Comparison of ENCODE assay signal across 13 cellular contexts in the genomic region with DNA sequence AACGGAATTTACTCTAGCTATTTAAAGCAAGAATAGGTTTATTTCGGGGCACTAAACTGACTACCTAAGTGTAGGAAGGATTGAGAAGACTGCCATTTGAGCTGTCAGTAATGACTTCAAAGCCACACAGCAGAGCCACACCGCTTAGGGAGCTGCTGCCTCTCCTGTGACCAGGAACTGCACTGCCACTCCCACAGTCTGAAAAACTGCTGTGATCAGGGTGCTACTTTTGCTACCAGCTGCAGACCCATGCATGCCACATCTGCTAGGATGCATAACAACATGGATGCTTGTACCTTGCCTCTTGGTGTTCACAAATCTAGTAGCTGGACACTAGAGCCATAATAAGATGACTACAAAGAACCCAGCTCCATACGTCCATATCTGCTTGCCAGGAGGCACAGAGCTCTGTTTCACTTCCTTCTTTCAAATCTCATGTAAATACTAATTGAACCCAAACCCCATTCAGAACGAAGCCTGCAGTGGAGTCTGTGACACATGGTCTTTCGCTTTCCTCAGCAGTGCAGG. TPM values are rescaled to one million over a fixed set of nuclear protein-coding genes. Genes with fewer than 3 reads are reported as not detected.
A peak's percentile ranks its signal among the peaks of the same experiment; 100 is the strongest.
DNase-seq lines count a peak whose midpoint lies in the region; ATAC-seq and TF ChIP-seq lines count a peak whose summit lies in the region.
"Had no signal": no experiment of that assay in that cellular context is flagged by ENCODE, and none has a peak within 500 bp of the region (broad histone marks: within the 10 kb centered on the region; RNA-seq: fewer than 3 reads in every experiment).

No MANE protein-coding gene starts in this region.

- intact Hi-C loops in adrenal gland (cut with DNase I): no loop called here

- H3K27ac Mint-ChIP-seq in activated CD8-positive, alpha-beta memory T cell treated with anti-CD3 and anti-CD28 coated beads, Interleukin-2, amount 10 ng/mL, durations not matched to agents 7 days and 5 days: no peak overlapping the region
- H3K27ac Mint-ChIP-seq: stimulated activated naive CD8-positive, alpha-beta T cell treated with anti-CD3 and anti-CD28 coated beads, Interleukin-15, amount 100 ng/mL, for 72 hours had no signal

- TF ChIP-seq CTCF in adrenal gland (IDR thresholded peaks at IDR 0.05): no peak

- no peaks in the 10 kb centered on the region for H3K36me3 ChIP-seq in adrenal gland (replicated peaks in 1 of 2)
- H3K36me3 ChIP-seq: esophagus muscularis mucosa, pancreas had no signal

- no peaks in the 10 kb centered on the region for H3K9me3 ChIP-seq in adrenal gland (replicated peaks in 1 of 3)
- H3K9me3 ChIP-seq: esophagus muscularis mucosa, pancreas had no signal

- peaks cover 32% of the 10 kb centered on the region for H3K27me3 Mint-ChIP-seq in activated CD8-positive, alpha-beta memory T cell treated with anti-CD3 and anti-CD28 coated beads, Interleukin-2, amount 10 ng/mL, durations not matched to agents 7 days and 5 days

- ATAC-seq in GM18520 (IDR thresholded peaks at IDR 0.05; ENCODE audit: unreplicated experiment) (peak; percentile 89), GM21786 (IDR thresholded peaks at IDR 0.05; ENCODE audit: unreplicated experiment) (peak; percentile 86), HG03558 (IDR thresholded peaks at IDR 0.05; ENCODE audit: extremely low read depth, unreplicated experiment) (peak; percentile 85)
- ATAC-seq in activated CD8-positive, alpha-beta memory T cell treated with anti-CD3 and anti-CD28 coated beads, Interleukin-2, amount 10 ng/mL, durations not matched to agents 7 days and 5 days: no peak
- no peak for ATAC-seq in activated CD4-positive, CD25-positive, alpha-beta regulatory T cell treated with anti-CD3 and anti-CD28 coated beads, Interleukin-2, amount 50 U/mL, for 24 hours
- ATAC-seq: pancreas; stimulated activated naive CD8-positive, alpha-beta T cell treated with anti-CD3 and anti-CD28 coated beads, Interleukin-15, amount 100 ng/mL, for 72 hours had no signal

- H3K4me3 ChIP-seq in adrenal gland: no peak overlapping the region
- H3K4me3 ChIP-seq: esophagus muscularis mucosa had no signal

- TF ChIP-seq POLR2A in adrenal gland (IDR thresholded peaks at IDR 0.05): no peak

- no peaks in the 10 kb centered on the region for H3K36me3 Mint-ChIP-seq in activated CD8-positive, alpha-beta memory T cell treated with anti-CD3 and anti-CD28 coated beads, Interleukin-2, amount 10 ng/mL, durations not matched to agents 7 days and 5 days

- H3K27me3 ChIP-seq in adrenal gland: no peaks in the 10 kb centered on the region
- H3K27me3 ChIP-seq: pancreas had no signal

- WGBS in adrenal gland, 4 donors: 77 to 84% (median 80%) methylated on average over 6 of the region's 6 CpGs

- peaks cover 8% of the 10 kb centered on the region in 2 donors for H3K4me1 ChIP-seq in adrenal gland (replicated peaks in 1 of 2)

- H3K4me3 Mint-ChIP-seq in activated CD8-positive, alpha-beta memory T cell treated with anti-CD3 and anti-CD28 coated beads, Interleukin-2, amount 10 ng/mL, durations not matched to agents 7 days and 5 days: no peak overlapping the region
- H3K4me3 Mint-ChIP-seq: stimulated activated naive CD8-positive, alpha-beta T cell treated with anti-CD3 and anti-CD28 coated beads, Interleukin-15, amount 100 ng/mL, for 72 hours had no signal

- CTCF ChIA-PET in activated CD8-positive, alpha-beta memory T cell treated with anti-CD3 and anti-CD28 coated beads, Interleukin-2, amount 10 ng/mL, durations not matched to agents 7 days and 5 days (lab: Charles Lee): no interaction called here

- DNase-seq in left kidney (ENCODE audit: low read depth, low spot score) (peak; percentile 27), adrenal gland (no peak)
- DNase-seq in activated CD8-positive, alpha-beta memory T cell treated with anti-CD3 and anti-CD28 coated beads, Interleukin-2, amount 10 ng/mL, durations not matched to agents 7 days and 5 days: no peak
- DNase-seq in activated CD4-positive, alpha-beta T cell treated with anti-CD3 and anti-CD28 coated beads for 1 hour: no peak
- DNase-seq: activated effector memory CD4-positive, alpha-beta T cell treated with Interleukin-2 at 50 U/mL for 16 hours; NCI-H748 treated with DMSO at 0.1 percent for 48 hours; pancreas; stimulated activated naive CD8-positive, alpha-beta T cell treated with anti-CD3 and anti-CD28 coated beads, Interleukin-15, amount 100 ng/mL, for 72 hours had no signal

- no peak overlapping the region for H3K27ac ChIP-seq in adrenal gland
- H3K27ac ChIP-seq: esophagus muscularis mucosa had no signal

- H3K4me1 Mint-ChIP-seq in activated CD8-positive, alpha-beta memory T cell treated with anti-CD3 and anti-CD28 coated beads, Interleukin-2, amount 10 ng/mL, durations not matched to agents 7 days and 5 days: peaks cover 2% of the 10 kb centered on the region
- H3K4me1 Mint-ChIP-seq: stimulated activated naive CD8-positive, alpha-beta T cell treated with anti-CD3 and anti-CD28 coated beads, Interleukin-15, amount 100 ng/mL, for 72 hours had no signal

- H3K9me3 Mint-ChIP-seq in activated CD8-positive, alpha-beta memory T cell treated with anti-CD3 and anti-CD28 coated beads, Interleukin-2, amount 10 ng/mL, durations not matched to agents 7 days and 5 days (ENCODE audit: low read depth): no peaks in the 10 kb centered on the region
- H3K9me3 Mint-ChIP-seq: stimulated activated naive CD8-positive, alpha-beta T cell treated with anti-CD3 and anti-CD28 coated beads, Interleukin-15, amount 100 ng/mL, for 72 hours had no signal

RNA-seq across cellular contexts. Expression of a gene that starts 2.2 kb away (rescaled TPM):
- total RNA-seq in activated CD8-positive, alpha-beta memory T cell treated with anti-CD3 and anti-CD28 coated beads, Interleukin-2, amount 10 ng/mL, durations not matched to agents 7 days and 5 days: under 1 TPM; 0.09 to 0.35 TPM
- 1 to 10 TPM in 6 of 8 donors, under 1 TPM in 2; 0.56 to 6.8 (median 2.2) TPM for total RNA-seq in adrenal gland
- 1 to 10 TPM in 1 of 3 donors, under 1 TPM in 2; 0.32 to 2.3 (median 0.74) TPM for polyA plus RNA-seq in adrenal gland

RNA-seq across cellular contexts. Expression of a gene that starts 52.7 kb away (rescaled TPM):
- not detected for total RNA-seq in activated CD8-positive, alpha-beta memory T cell treated with anti-CD3 and anti-CD28 coated beads, Interleukin-2, amount 10 ng/mL, durations not matched to agents 7 days and 5 days
- total RNA-seq in adrenal gland: under 1 TPM in 1 of 8 donors, not detected in 7; 0.04 TPM
- polyA plus RNA-seq in adrenal gland: under 1 TPM in 2 of 3 donors, not detected in 1; 0.08 to 0.17 TPM
- total RNA-seq: pancreas had no signal

Comparison
In these comparisons a context has a peak if more than half of its experiments do, and no peak if none do; other contexts are left out.
1. ATAC-seq: peak in GM18520 (single experiment), GM21786 (single experiment) and HG03558 (single experiment); none in activated CD8-positive, alpha-beta memory T cell treated with anti-CD3 and anti-CD28 coated beads, Interleukin-2, amount 10 ng/mL, durations not matched to agents 7 days and 5 days (single experiment) and activated CD4-positive, CD25-positive, alpha-beta regulatory T cell treated with anti-CD3 and anti-CD28 coated beads, Interleukin-2, amount 50 U/mL, for 24 hours (0 of 2).